Comparison of ENCODE assay signal across 9 cellular contexts in the genomic region with DNA sequence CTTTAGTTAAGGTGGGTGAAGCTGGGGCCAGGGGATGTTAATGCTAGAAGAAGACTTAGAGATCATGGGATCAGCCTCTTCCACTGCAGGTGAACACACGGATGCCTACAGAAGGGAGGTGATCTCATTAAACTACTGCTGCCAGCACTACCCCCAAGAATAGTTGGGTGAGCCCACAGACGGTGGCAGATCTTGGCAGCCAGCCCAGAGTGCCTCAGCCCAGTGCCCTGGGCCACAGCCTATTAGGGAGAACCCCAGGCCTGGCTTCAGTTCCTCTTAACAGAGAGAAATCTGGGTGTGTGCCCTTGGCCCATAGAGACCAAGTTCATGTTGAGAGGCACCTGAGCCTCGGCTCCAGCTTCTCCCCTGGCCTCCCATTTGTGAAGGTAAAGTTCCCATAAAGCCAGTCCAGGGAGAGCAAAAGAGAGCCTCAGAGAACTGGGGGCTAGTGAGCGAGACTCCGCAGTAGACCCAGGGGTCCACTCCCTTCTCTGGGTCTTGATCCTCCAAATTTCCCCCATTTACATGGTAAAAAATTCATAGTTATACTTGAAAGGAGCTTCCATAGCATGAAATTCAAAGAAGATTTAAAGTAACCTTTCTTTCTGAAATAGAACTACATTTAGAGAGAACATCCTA.
A peak's percentile ranks its signal among the peaks of the same experiment; 100 is the strongest.
DNase-seq lines count a peak whose midpoint lies in the region; ATAC-seq and TF ChIP-seq lines count a peak whose summit lies in the region.
"Had no signal": no experiment of that assay in that cellular context is flagged by ENCODE, and none has a peak within 500 bp of the region (broad histone marks: within the 10 kb centered on the region; RNA-seq: fewer than 3 reads in every experiment).

No MANE protein-coding gene starts in this region.

- ATAC-seq in GM18873 (IDR thresholded peaks at IDR 0.05; ENCODE audit: low FRiP score, unreplicated experiment) (peak; percentile 48), HG02885 (IDR thresholded peaks at IDR 0.05; ENCODE audit: poor library complexity, unreplicated experiment) (peak; percentile 52)

- peaks cover 7% of the 10 kb centered on the region for H3K36me3 Mint-ChIP-seq in nephron progenitor cell (ENCODE audit: low read depth)

- H3K27ac Mint-ChIP-seq in nephron progenitor cell: no peak overlapping the region

- H3K4me3 Mint-ChIP-seq in nephron progenitor cell: no peak overlapping the region

- H3K4me1 Mint-ChIP-seq in nephron progenitor cell: peaks cover 13% of the 10 kb centered on the region

- TF ChIP-seq CTCF in nephron progenitor cell (IDR thresholded peaks at IDR 0.05): no peak

- H3K27me3 Mint-ChIP-seq in nephron progenitor cell (ENCODE audit: low read depth, poor library complexity): peaks cover 15% of the 10 kb centered on the region

- DNase-seq in T-helper 2 cell (peak in 3 of 5 experiments; percentile 10 to 80 (median 42)), globus pallidus (ENCODE audit: low spot score) (peak; percentile 47), NCI-H2171 (lab: John Stamatoyannopoulos, UW) (no peak), NCI-H1417 (lab: John Stamatoyannopoulos, UW) (no peak), nephron progenitor cell (no peak)
- DNase-seq in NK-92 treated with Interleukin-12 subunit alpha and Interleukin-12 subunit beta, amount 100 ng/mL, for 24 hours (lab: John Stamatoyannopoulos, UW): no peak
- DNase-seq: IMR-90 had no signal

- peaks cover 32% of the 10 kb centered on the region for H3K9me3 Mint-ChIP-seq in nephron progenitor cell

Comparison
In these comparisons a context has a peak if more than half of its experiments do, and no peak if none do; other contexts are left out.
1. DNase-seq: peak in T-helper 2 cell (3 of 5) and globus pallidus (single experiment); none in NCI-H2171 (single experiment), NCI-H1417 (0 of 3), NK-92 treated with Interleukin-12 subunit alpha and Interleukin-12 subunit beta, amount 100 ng/mL, for 24 hours (single experiment) and nephron progenitor cell (single experiment).